In genomic region chr1:46603481-46603857, GRCh38 we compare ENCODE assay signal across 8 cellular contexts. TPM values are rescaled to one million over a fixed set of nuclear protein-coding genes. Genes with fewer than 3 reads are reported as not detected.
DNase-seq lines count a peak whose midpoint lies in the region; ATAC-seq, FAIRE-seq and TF ChIP-seq lines count a peak whose summit lies in the region.

No MANE protein-coding gene starts in this region.

- intact Hi-C loops in left ventricle myocardium superior (cut with micrococcal nuclease): no loop called here

- ATAC-seq in left ventricle myocardium superior: peak; percentile 11
- ATAC-seq in HG03520 (IDR thresholded peaks at IDR 0.05; ENCODE audit: unreplicated experiment): no peak

- TF ChIP-seq CTCF in WI38 (IDR thresholded peaks at IDR 0.05; ENCODE audit: low read depth, low read length): no peak

- peak; percentile 63 for DNase-seq in DMS53 (lab: John Stamatoyannopoulos, UW)
- DNase-seq in DMS53 treated with DMSO at 0.1 percent for 48 hours (lab: John Stamatoyannopoulos, UW; ENCODE audit: unreplicated experiment): no peak
- DNase-seq in left ventricle myocardium superior: no peak
- DNase-seq in small intestine: peak; percentile 31
- no peak for DNase-seq in NCI-H1048 (lab: John Stamatoyannopoulos, UW)
- DNase-seq in amygdala (lab: John Stamatoyannopoulos, UW): no peak

- H3K4me1 ChIP-seq in small intestine (ENCODE audit: control insufficient read depth in 2 of 2, insufficient read depth in 1 of 2, low read depth in 1 of 2, low read length in 1 of 2): peaks cover 2 to 15% of the 10 kb centered on the region in 2 donors

- peaks cover 0 to 4% of the 10 kb centered on the region in 2 donors for H3K36me3 ChIP-seq in small intestine (ENCODE audit: control insufficient read depth in 2 of 2, insufficient read depth in 2 of 2, low read length in 2 of 2)

- FAIRE-seq in small intestine (lab: Jason Lieb, UNC): no peak

- no peaks in the 10 kb centered on the region for H3K9me3 ChIP-seq in small intestine (ENCODE audit: control insufficient read depth, low read depth)

- H3K4me3 ChIP-seq in WI38 (ENCODE audit: low read depth, low read length) (peak overlapping the region; percentile 84), small intestine (ENCODE audit: low read depth in 1 of 2, low read length in 2 of 2) (peak overlapping the region; percentile 81 to 86)

- H3K27me3 ChIP-seq in small intestine (ENCODE audit: control insufficient read depth in 2 of 2, insufficient read depth in 2 of 2, low read length in 2 of 2): no peaks in the 10 kb centered on the region

- WGBS in small intestine, 3 donors: 0 to 2% (median 1%) methylated on average over 2 of the region's 2 CpGs

- peak overlapping the region; percentile 82 to 94 for H3K27ac ChIP-seq in small intestine (ENCODE audit: low read depth in 1 of 2, low read length in 1 of 2)

RNA-seq across cellular contexts. Expression of gene MKNK1, which starts 0.6 kb away (rescaled TPM):
- 42.5 TPM for total RNA-seq in left ventricle myocardium superior
- polyA plus RNA-seq in small intestine: 10 to 100 TPM; 20.2 to 42.5 (median 35.4) TPM

RNA-seq across cellular contexts. Expression of gene MOB3C, which starts 13.1 kb away (rescaled TPM):
- 11.2 TPM for total RNA-seq in left ventricle myocardium superior
- polyA plus RNA-seq in small intestine: 10 to 100 TPM in 1 of 3 donors, 1 to 10 TPM in 2; 7.8 to 10.0 (median 8.9) TPM

RNA-seq across cellular contexts. Expression of gene KNCN, which starts 52.0 kb away (rescaled TPM):
- total RNA-seq in left ventricle myocardium superior: not detected
- polyA plus RNA-seq in small intestine: not detected

Comparison
In these comparisons a context has a peak if more than half of its experiments do, and no peak if none do; other contexts are left out.
1. DNase-seq: peak in DMS53 (single experiment) and small intestine (single experiment); none in DMS53 treated with DMSO at 0.1 percent for 48 hours (single experiment), left ventricle myocardium superior (single experiment), NCI-H1048 (single experiment) and amygdala (0 of 56).